ENCODE assay signal across 16 cellular contexts in the genomic region with DNA sequence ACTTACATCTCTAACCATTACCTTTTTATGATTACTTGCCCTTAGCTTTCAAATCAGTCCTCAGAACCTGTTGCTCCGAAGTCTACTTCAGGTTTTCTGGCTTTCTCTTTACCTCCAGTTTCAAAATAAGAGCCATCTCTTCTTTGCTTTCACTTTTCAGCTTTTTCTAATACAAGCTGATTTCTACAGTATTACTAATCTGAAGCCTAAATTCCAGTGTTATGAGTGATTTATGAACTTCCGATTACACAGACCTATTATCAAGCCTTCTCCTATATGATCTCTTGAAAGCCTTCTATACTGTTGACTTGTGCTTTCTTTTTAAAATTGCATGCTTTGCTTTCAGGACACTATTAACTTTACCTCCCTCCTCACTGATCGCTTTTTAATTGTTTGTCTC.
"Had no signal": no experiment of that assay in that cellular context is flagged by ENCODE, and none has a peak within 500 bp of the region (broad histone marks: within the 10 kb centered on the region; RNA-seq: fewer than 3 reads in every experiment).

No MANE protein-coding gene starts in this region.

- ATAC-seq: activated CD8-positive, alpha-beta T cell treated with anti-CD3 and anti-CD28 coated beads, Interleukin-2, amount 10 ng/mL, durations not matched to agents 7 days and 5 days; effector memory CD8-positive, alpha-beta T cell; left lobe of liver; psoas muscle; right lobe of liver; upper lobe of right lung had no signal

- DNase-seq: activated B cell treated with CpG ODN at 0.5 μM for 24 hours; activated CD4-positive, alpha-beta T cell treated with anti-CD3 and anti-CD28 coated beads for 48 hours; activated CD8-positive, alpha-beta memory T cell treated with anti-CD3 and anti-CD28 coated beads, Interleukin-2, amount 50 U/mL, for 48 hours; activated CD8-positive, alpha-beta T cell treated with anti-CD3 and anti-CD28 coated beads, Interleukin-2, amount 10 ng/mL, durations not matched to agents 7 days and 5 days; activated gamma-delta T cell treated with Interleukin-2 at 50 U/mL for 16 hours; activated naive CD8-positive, alpha-beta T cell treated with anti-CD3 and anti-CD28 coated beads for 36 hours; brain microvascular endothelial cell; cerebellar nuclear complex; effector memory CD8-positive, alpha-beta T cell; islet precursor cell; midbrain; psoas muscle; right lobe of liver; upper lobe of right lung had no signal

- H3K36me3 ChIP-seq: brain microvascular endothelial cell, right lobe of liver, thoracic aorta, upper lobe of right lung had no signal

- H3K27me3 ChIP-seq: brain microvascular endothelial cell, right lobe of liver, upper lobe of right lung had no signal

- H3K27ac ChIP-seq: brain microvascular endothelial cell, psoas muscle, right lobe of liver, thoracic aorta, upper lobe of right lung had no signal

- H3K9me3 ChIP-seq: right lobe of liver, upper lobe of right lung had no signal

- H3K4me3 ChIP-seq: psoas muscle, right lobe of liver, thoracic aorta, upper lobe of right lung had no signal

- H3K4me1 ChIP-seq: psoas muscle, right lobe of liver, upper lobe of right lung had no signal
